In genomic region chr3:20043398-20043797, GRCh38 we compare ENCODE assay signal across 8 cellular contexts. TPM values are rescaled to one million over a fixed set of nuclear protein-coding genes. Genes with fewer than 3 reads are reported as not detected.
DNase-seq lines count a peak whose midpoint lies in the region; ATAC-seq, FAIRE-seq and TF ChIP-seq lines count a peak whose summit lies in the region.

No MANE protein-coding gene starts in this region.

- H3K27me3 ChIP-seq in brain microvascular endothelial cell (replicated peaks) = no peaks in the 10 kb centered on the region
- H3K27me3 ChIP-seq in lung (ENCODE audit: control insufficient read depth, insufficient read depth) = no peaks in the 10 kb centered on the region

- ATAC-seq in HG02884 (IDR thresholded peaks at IDR 0.05; ENCODE audit: unreplicated experiment) (peak; percentile 14), lung (ENCODE audit: insufficient read depth, low FRiP score) (no peak), HG02970 (IDR thresholded peaks at IDR 0.05; ENCODE audit: low FRiP score, unreplicated experiment) (no peak)
- ATAC-seq in stimulated activated naive CD8-positive, alpha-beta T cell treated with anti-CD3 and anti-CD28 coated beads, Interleukin-15, Interleukin-2, amounts not matched to agents 100 U/mL and 50 U/mL, for 24 hours = peak; percentile 14

- H3K27ac ChIP-seq in brain microvascular endothelial cell (no peak overlapping the region), lung (ENCODE audit: low read depth in 1 of 2, low read length in 1 of 2) (peak overlapping the region; percentile 63 to 86)

- no peaks in the 10 kb centered on the region for H3K9me3 ChIP-seq in lung (ENCODE audit: control insufficient read depth in 2 of 2, insufficient read depth in 1 of 2, low read length in 1 of 2)

- H3K36me3 ChIP-seq in brain microvascular endothelial cell (replicated peaks) = no peaks in the 10 kb centered on the region
- H3K36me3 ChIP-seq in lung (ENCODE audit: control insufficient read depth in 2 of 2, insufficient read depth in 2 of 2, low read length in 2 of 2) = no peaks in the 10 kb centered on the region

- no peak for TF ChIP-seq POLR2A in GM12892 (IDR thresholded peaks at IDR 0.05; ENCODE audit: low read depth, low read length)

- H3K4me3 ChIP-seq in GM12864 (ENCODE audit: low read depth, low read length) (peak overlapping the region; percentile 16; the same call in 1 of the 2 replicates), brain microvascular endothelial cell (ENCODE audit: low read depth, low read length) (no peak overlapping the region), lung (no peak overlapping the region)

- DNase-seq in GM12864 (ENCODE audit: low read depth) (no peak), T-helper 1 cell (peak; percentile 19 to 57 (median 38)), brain microvascular endothelial cell (peak; percentile 17), lung (ENCODE audit: low spot score) (peak; percentile 87), GM12892 (ENCODE audit: insufficient read length) (no peak)
- peak; percentile 61 for DNase-seq in stimulated activated naive CD8-positive, alpha-beta T cell treated with anti-CD3 and anti-CD28 coated beads, Interleukin-15, Interleukin-2, amounts not matched to agents 100 U/mL and 50 U/mL, for 24 hours

- FAIRE-seq in GM12892 (lab: Jason Lieb, UNC) = no peak

- WGBS in lung, 2 donors = 5 to 10% methylated on average over 4 of the region's 4 CpGs

- TF ChIP-seq CTCF in GM12864 (IDR thresholded peaks at IDR 0.05; ENCODE audit: low read depth, low read length, missing control alignments) = no peak
- TF ChIP-seq CTCF in brain microvascular endothelial cell (IDR thresholded peaks at IDR 0.05; ENCODE audit: low read depth, low read length, missing control alignments) = no peak
- no peak for TF ChIP-seq CTCF in lung (IDR thresholded peaks at IDR 0.05; ENCODE audit: control extremely low read depth, extremely low read depth)

- H3K4me1 ChIP-seq in lung (ENCODE audit: control insufficient read depth in 2 of 2, insufficient read depth in 2 of 2, low read length in 2 of 2) = peaks cover 7 to 17% of the 10 kb centered on the region in 2 donors

- in situ Hi-C loops in brain microvascular endothelial cell (cut with HindIII; ENCODE audit: low pct_ligation_motif_present, low sequenced_read_pairs) = no loop called here

RNA-seq across cellular contexts. Expression of gene KAT2B, which starts 3.2 kb away (rescaled TPM):
- 10 to 100 TPM; 22.5 to 42.6 TPM for total RNA-seq in lung
- polyA plus RNA-seq in lung = 10 to 100 TPM in 1 of 2 donors, 1 to 10 TPM in 1; 9.3 to 12.0 TPM
- 9.2 TPM for polyA plus RNA-seq in GM12892 (2012; ENCODE audit: missing spikeins)

RNA-seq across cellular contexts. Expression of gene PP2D1, which starts 31.3 kb away (rescaled TPM):
- total RNA-seq in lung = not detected
- polyA plus RNA-seq in lung = not detected
- polyA plus RNA-seq in GM12892 (2012; ENCODE audit: missing spikeins) = 0.64 TPM

Comparison
In these comparisons a context has a peak if more than half of its experiments do, and no peak if none do; other contexts are left out.
1. DNase-seq: peak in T-helper 1 cell (5 of 5), brain microvascular endothelial cell (single experiment), lung (single experiment) and stimulated activated naive CD8-positive, alpha-beta T cell treated with anti-CD3 and anti-CD28 coated beads, Interleukin-15, Interleukin-2, amounts not matched to agents 100 U/mL and 50 U/mL, for 24 hours (single experiment); none in GM12864 (single experiment) and GM12892 (single experiment).
2. ATAC-seq: peak in HG02884 (single experiment) and stimulated activated naive CD8-positive, alpha-beta T cell treated with anti-CD3 and anti-CD28 coated beads, Interleukin-15, Interleukin-2, amounts not matched to agents 100 U/mL and 50 U/mL, for 24 hours (single experiment); none in lung (single experiment) and HG02970 (single experiment).